12 cellular contexts compared by ENCODE assay signal in genomic region chr17:58576679-58577367, GRCh38.
DNase-seq lines count a peak whose midpoint lies in the region; ATAC-seq and TF ChIP-seq lines count a peak whose summit lies in the region.
"Had no signal": no experiment of that assay in that cellular context is flagged by ENCODE, and none has a peak within 500 bp of the region (broad histone marks: within the 10 kb centered on the region; RNA-seq: fewer than 3 reads in every experiment).

No MANE protein-coding gene starts in this region.

- H3K4me3 ChIP-seq in right cardiac atrium (ENCODE audit: low read length) (no peak overlapping the region), hepatocyte (no peak overlapping the region), coronary artery (no peak overlapping the region)
- H3K4me3 ChIP-seq: gastroesophageal sphincter, spleen had no signal

- no peak overlapping the region for H3K4me2 ChIP-seq in hepatocyte

- no peaks in the 10 kb centered on the region for H3K4me1 ChIP-seq in right cardiac atrium (ENCODE audit: control insufficient read depth, insufficient read depth, low read length)
- peaks cover 14% of the 10 kb centered on the region for H3K4me1 ChIP-seq in hepatocyte (ENCODE audit: insufficient read depth)
- H3K4me1 ChIP-seq: gastroesophageal sphincter had no signal

- H3K9me2 ChIP-seq in hepatocyte (replicated peaks; ENCODE audit: insufficient read depth): no peaks in the 10 kb centered on the region

- H3K36me3 ChIP-seq in hepatocyte (replicated peaks; ENCODE audit: insufficient read depth, low read depth): no peaks in the 10 kb centered on the region
- H3K36me3 ChIP-seq: gastroesophageal sphincter, spleen had no signal

- ATAC-seq in left ventricle myocardium superior (peak; percentile 79), right cardiac atrium (no peak), GM19455 (IDR thresholded peaks at IDR 0.05; ENCODE audit: unreplicated experiment) (no peak), HG03135 (IDR thresholded peaks at IDR 0.05; ENCODE audit: unreplicated experiment) (no peak)
- ATAC-seq: gastroesophageal sphincter had no signal

- no peak overlapping the region for H2AFZ ChIP-seq in hepatocyte

- H4K20me1 ChIP-seq in hepatocyte (ENCODE audit: insufficient read depth, poor library complexity, severe bottlenecking): no peaks in the 10 kb centered on the region

- 46% methylated on average over 3 of the region's 3 CpGs for WGBS in right cardiac atrium
- WGBS in hepatocyte (ENCODE audit: low lambda C conversion rate, missing lambda C conversion rate): 49% methylated on average over 3 of the region's 3 CpGs

- H3K27me3 ChIP-seq in right cardiac atrium (ENCODE audit: control insufficient read depth, insufficient read depth): no peaks in the 10 kb centered on the region
- H3K27me3 ChIP-seq in hepatocyte: no peaks in the 10 kb centered on the region
- H3K27me3 ChIP-seq: spleen had no signal

- H3K79me2 ChIP-seq in hepatocyte: no peaks in the 10 kb centered on the region

- no peaks in the 10 kb centered on the region for H3K9me3 ChIP-seq in right cardiac atrium (ENCODE audit: control insufficient read depth, low read length)
- no peaks in the 10 kb centered on the region for H3K9me3 ChIP-seq in hepatocyte (ENCODE audit: low read depth)
- H3K9me3 ChIP-seq: gastroesophageal sphincter, spleen had no signal

- DNase-seq in left ventricle myocardium superior: no peak
- DNase-seq in right cardiac atrium: no peak
- peak; percentile 27 for DNase-seq in hepatocyte (ENCODE audit: low spot score)
- no peak for DNase-seq in anterior cingulate cortex (lab: John Stamatoyannopoulos, UW)
- DNase-seq in coronary artery (ENCODE audit: low spot score): no peak
- DNase-seq: DMS79 treated with DMSO at 0.1 percent for 48 hours, NCI-H187 had no signal

- no peak for TF ChIP-seq CTCF in hepatocyte (IDR thresholded peaks at IDR 0.05; ENCODE audit: poor library complexity)
- no peak for TF ChIP-seq CTCF in coronary artery (IDR thresholded peaks at IDR 0.05)

- H3K27ac ChIP-seq in right cardiac atrium (ENCODE audit: low read length) (no peak overlapping the region), angular gyrus (ENCODE audit: low read depth, low read length) (peak overlapping the region; percentile 72), hepatocyte (no peak overlapping the region), coronary artery (no peak overlapping the region)
- H3K27ac ChIP-seq: gastroesophageal sphincter, spleen had no signal

- intact Hi-C loops in left ventricle myocardium superior (cut with micrococcal nuclease) (no loop called here), right cardiac atrium (cut with DNase I) (no loop called here)
